1 cellular context compared by ENCODE assay signal in the genomic region with DNA sequence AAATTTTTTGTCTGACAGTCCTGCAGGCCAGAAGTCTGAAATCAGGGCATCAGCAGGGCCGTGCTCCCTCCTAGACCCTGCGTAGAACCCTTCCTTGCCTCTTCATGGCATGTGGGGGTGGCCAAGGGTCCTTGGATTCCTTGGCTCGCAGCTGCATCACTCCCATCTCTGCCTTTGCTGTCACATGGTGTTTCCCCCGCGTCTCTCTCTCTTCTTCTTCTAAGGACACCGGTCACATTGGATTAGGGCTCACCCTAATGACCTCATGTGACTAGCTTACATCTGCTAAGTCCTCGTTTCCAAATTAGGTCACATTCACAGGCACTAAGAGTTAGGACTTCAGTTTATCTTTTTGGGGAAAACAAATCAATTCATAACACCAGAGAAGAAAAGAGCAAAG.
TF ChIP-seq lines count a peak whose summit lies in the region.

No MANE protein-coding gene starts in this region.

TF ChIP-seq in IMR-90, 13 proteins besides CTCF, POLR2A, EP300 and RAD21 (continued from another document):
- TF ChIP-seq MAZ (IDR thresholded peaks at IDR 0.05; ENCODE audit: borderline replicate concordance, low read depth, low read length) (no peak), CEBPB (IDR thresholded peaks at IDR 0.05; ENCODE audit: low read depth, low read length) (no peak), NFE2L2 (IDR thresholded peaks at IDR 0.05; ENCODE audit: low read depth, low read length) (no peak), MXI1 (IDR thresholded peaks at IDR 0.05; ENCODE audit: borderline replicate concordance, low read depth, low read length) (no peak), RFX5 (IDR thresholded peaks at IDR 0.05; ENCODE audit: low read depth, low read length) (no peak), RCOR1 (IDR thresholded peaks at IDR 0.05; ENCODE audit: insufficient replicate concordance, low read length) (no peak), SMC3 (IDR thresholded peaks at IDR 0.05; ENCODE audit: low read depth, low read length) (no peak), CHD1 (IDR thresholded peaks at IDR 0.05; ENCODE audit: low read depth, low read length) (no peak)
- TF ChIP-seq, protein P1, sequence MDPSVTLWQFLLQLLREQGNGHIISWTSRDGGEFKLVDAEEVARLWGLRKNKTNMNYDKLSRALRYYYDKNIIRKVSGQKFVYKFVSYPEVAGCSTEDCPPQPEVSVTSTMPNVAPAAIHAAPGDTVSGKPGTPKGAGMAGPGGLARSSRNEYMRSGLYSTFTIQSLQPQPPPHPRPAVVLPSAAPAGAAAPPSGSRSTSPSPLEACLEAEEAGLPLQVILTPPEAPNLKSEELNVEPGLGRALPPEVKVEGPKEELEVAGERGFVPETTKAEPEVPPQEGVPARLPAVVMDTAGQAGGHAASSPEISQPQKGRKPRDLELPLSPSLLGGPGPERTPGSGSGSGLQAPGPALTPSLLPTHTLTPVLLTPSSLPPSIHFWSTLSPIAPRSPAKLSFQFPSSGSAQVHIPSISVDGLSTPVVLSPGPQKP (IDR thresholded peaks at IDR 0.05; ENCODE audit: borderline replicate concordance, low read depth, low read length): no peak
- TF ChIP-seq, protein P2, sequence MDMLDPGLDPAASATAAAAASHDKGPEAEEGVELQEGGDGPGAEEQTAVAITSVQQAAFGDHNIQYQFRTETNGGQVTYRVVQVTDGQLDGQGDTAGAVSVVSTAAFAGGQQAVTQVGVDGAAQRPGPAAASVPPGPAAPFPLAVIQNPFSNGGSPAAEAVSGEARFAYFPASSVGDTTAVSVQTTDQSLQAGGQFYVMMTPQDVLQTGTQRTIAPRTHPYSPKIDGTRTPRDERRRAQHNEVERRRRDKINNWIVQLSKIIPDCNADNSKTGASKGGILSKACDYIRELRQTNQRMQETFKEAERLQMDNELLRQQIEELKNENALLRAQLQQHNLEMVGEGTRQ (IDR thresholded peaks at IDR 0.05; ENCODE audit: low read depth, low read length): no peak
